Comparison of ENCODE assay signal across 24 cellular contexts in genomic region chr1:194975913-194976312, GRCh38.
DNase-seq lines count a peak whose midpoint lies in the region; FAIRE-seq and TF ChIP-seq lines count a peak whose summit lies in the region.
"Had no signal": no experiment of that assay in that cellular context is flagged by ENCODE, and none has a peak within 500 bp of the region (broad histone marks: within the 10 kb centered on the region; RNA-seq: fewer than 3 reads in every experiment).

No MANE protein-coding gene starts in this region.

- no peaks in the 10 kb centered on the region for H3K36me3 Mint-ChIP-seq in T-helper 2 cell treated with Interferon-gamma antibody and Interleukin-4, amounts not matched to agents 5 μg/mL and 100 μg/mL, for 36 hours (ENCODE audit: low read depth)
- H3K36me3 Mint-ChIP-seq: CD4-positive, CD25-positive, alpha-beta regulatory T cell; IgD-negative memory B cell had no signal

- DNase-seq in NCI-H748 (lab: John Stamatoyannopoulos, UW; ENCODE audit: unreplicated experiment) (peak; percentile 6), NCI-H748 treated with DMSO at 0.1 percent for 48 hours (lab: John Stamatoyannopoulos, UW) (no peak), NCI-H774 (lab: John Stamatoyannopoulos, UW) (peak; percentile 14), epithelial cell of esophagus (ENCODE audit: low read depth) (peak; percentile 61), urothelium cell line (ENCODE audit: low spot score) (peak; percentile 3), GM10266 (ENCODE audit: extremely low spot score) (no peak), MM.1S (no peak)
- DNase-seq in T-helper 2 cell treated with Interferon-gamma antibody and Interleukin-4, amounts not matched to agents 5 μg/mL and 100 μg/mL, for 36 hours (ENCODE audit: low spot score): no peak
- DNase-seq: activated CD4-positive, CD25-positive, alpha-beta regulatory T cell; activated CD8-positive, alpha-beta memory T cell treated with anti-CD3 and anti-CD28 coated beads for 24 hours; CD4-positive, CD25-positive, alpha-beta regulatory T cell; effector memory CD4-positive, alpha-beta T cell; foreskin melanocyte; left colon; midbrain; NCI-H1048; NCI-H2081; stimulated activated CD4-positive, alpha-beta T cell treated with anti-CD3 and anti-CD28 coated beads, Interleukin-15, amount 100 ng/mL, for 24 hours; stimulated activated naive CD8-positive, alpha-beta T cell treated with anti-CD3 and anti-CD28 coated beads, Interleukin-15, Interleukin-2, amounts not matched to agents 100 U/mL and 50 U/mL, for 24 hours; T-helper 1 cell; transverse colon had no signal

- H3K27me3 ChIP-seq in MM.1S (replicated peaks; ENCODE audit: insufficient read depth, low read length): no peaks in the 10 kb centered on the region
- H3K27me3 ChIP-seq: transverse colon had no signal

- H4K20me1 ChIP-seq in MM.1S (ENCODE audit: insufficient read depth, low read length): no peaks in the 10 kb centered on the region

- no peak overlapping the region for H3K4me3 Mint-ChIP-seq in T-helper 2 cell treated with Interferon-gamma antibody and Interleukin-4, amounts not matched to agents 5 μg/mL and 100 μg/mL, for 36 hours
- H3K4me3 Mint-ChIP-seq: CD4-positive, CD25-positive, alpha-beta regulatory T cell; IgD-negative memory B cell; neural crest cell had no signal

- no peaks in the 10 kb centered on the region for H3K4me1 ChIP-seq in MM.1S (ENCODE audit: low read length)
- H3K4me1 ChIP-seq: transverse colon had no signal

- H3K79me2 ChIP-seq in MM.1S (ENCODE audit: low read length): no peaks in the 10 kb centered on the region

- no peak overlapping the region for H3K4me2 ChIP-seq in MM.1S (ENCODE audit: low read depth, low read length)

- H2AFZ ChIP-seq in MM.1S (ENCODE audit: low read length): no peak overlapping the region

- no peak overlapping the region for H3K27ac Mint-ChIP-seq in T-helper 2 cell treated with Interferon-gamma antibody and Interleukin-4, amounts not matched to agents 5 μg/mL and 100 μg/mL, for 36 hours
- H3K27ac Mint-ChIP-seq: IgD-negative memory B cell had no signal

- FAIRE-seq in urothelium cell line (lab: Jason Lieb, UNC): no peak
- FAIRE-seq: A204.1 had no signal

- H3K36me3 ChIP-seq in MM.1S (replicated peaks; ENCODE audit: insufficient read depth, low read length): no peaks in the 10 kb centered on the region
- H3K36me3 ChIP-seq: transverse colon had no signal

- no peaks in the 10 kb centered on the region for H3K9me2 ChIP-seq in MM.1S (replicated peaks; ENCODE audit: insufficient read depth, low read length)

- H3K9me3 ChIP-seq in MM.1S (replicated peaks; ENCODE audit: insufficient read depth, low read length): no peaks in the 10 kb centered on the region
- H3K9me3 ChIP-seq: transverse colon had no signal

- no peaks in the 10 kb centered on the region for H3F3A ChIP-seq in MM.1S (ENCODE audit: insufficient read depth, low read length)

- no peaks in the 10 kb centered on the region for H3K9me3 Mint-ChIP-seq in T-helper 2 cell treated with Interferon-gamma antibody and Interleukin-4, amounts not matched to agents 5 μg/mL and 100 μg/mL, for 36 hours

- TF ChIP-seq CTCF in epithelial cell of esophagus (IDR thresholded peaks at IDR 0.05; ENCODE audit: insufficient read depth, low read depth, low read length, missing control alignments) (no peak), GM10266 (IDR thresholded peaks at IDR 0.05; ENCODE audit: control insufficient read depth, insufficient read depth, low read depth, missing control alignments) (no peak), MM.1S (IDR thresholded peaks at IDR 0.05; ENCODE audit: low read length) (no peak)

- H3K27ac ChIP-seq in MM.1S (ENCODE audit: low read length): no peak overlapping the region
- H3K27ac ChIP-seq: transverse colon had no signal

- H3K4me1 Mint-ChIP-seq in T-helper 2 cell treated with Interferon-gamma antibody and Interleukin-4, amounts not matched to agents 5 μg/mL and 100 μg/mL, for 36 hours (ENCODE audit: low read depth): no peaks in the 10 kb centered on the region
- H3K4me1 Mint-ChIP-seq: CD4-positive, CD25-positive, alpha-beta regulatory T cell; IgD-negative memory B cell; neural crest cell had no signal

- H3K4me3 ChIP-seq in epithelial cell of esophagus (ENCODE audit: low read length) (no peak overlapping the region), MM.1S (ENCODE audit: low read length) (no peak overlapping the region)
- H3K4me3 ChIP-seq: transverse colon had no signal

- H3K27me3 Mint-ChIP-seq in T-helper 2 cell treated with Interferon-gamma antibody and Interleukin-4, amounts not matched to agents 5 μg/mL and 100 μg/mL, for 36 hours (ENCODE audit: low read depth): no peaks in the 10 kb centered on the region
- H3K27me3 Mint-ChIP-seq: CD4-positive, CD25-positive, alpha-beta regulatory T cell; IgD-negative memory B cell had no signal

- no peak overlapping the region for H3K9ac ChIP-seq in MM.1S (ENCODE audit: low read length)

Comparison
In these comparisons a context has a peak if more than half of its experiments do, and no peak if none do; other contexts are left out.
1. DNase-seq: peak in NCI-H748 (single experiment), NCI-H774 (single experiment), epithelial cell of esophagus (single experiment) and urothelium cell line (single experiment); none in NCI-H748 treated with DMSO at 0.1 percent for 48 hours (single experiment), T-helper 2 cell treated with Interferon-gamma antibody and Interleukin-4, amounts not matched to agents 5 μg/mL and 100 μg/mL, for 36 hours (single experiment), GM10266 (single experiment) and MM.1S (single experiment).